12 cellular contexts compared by ENCODE assay signal in the genomic region with DNA sequence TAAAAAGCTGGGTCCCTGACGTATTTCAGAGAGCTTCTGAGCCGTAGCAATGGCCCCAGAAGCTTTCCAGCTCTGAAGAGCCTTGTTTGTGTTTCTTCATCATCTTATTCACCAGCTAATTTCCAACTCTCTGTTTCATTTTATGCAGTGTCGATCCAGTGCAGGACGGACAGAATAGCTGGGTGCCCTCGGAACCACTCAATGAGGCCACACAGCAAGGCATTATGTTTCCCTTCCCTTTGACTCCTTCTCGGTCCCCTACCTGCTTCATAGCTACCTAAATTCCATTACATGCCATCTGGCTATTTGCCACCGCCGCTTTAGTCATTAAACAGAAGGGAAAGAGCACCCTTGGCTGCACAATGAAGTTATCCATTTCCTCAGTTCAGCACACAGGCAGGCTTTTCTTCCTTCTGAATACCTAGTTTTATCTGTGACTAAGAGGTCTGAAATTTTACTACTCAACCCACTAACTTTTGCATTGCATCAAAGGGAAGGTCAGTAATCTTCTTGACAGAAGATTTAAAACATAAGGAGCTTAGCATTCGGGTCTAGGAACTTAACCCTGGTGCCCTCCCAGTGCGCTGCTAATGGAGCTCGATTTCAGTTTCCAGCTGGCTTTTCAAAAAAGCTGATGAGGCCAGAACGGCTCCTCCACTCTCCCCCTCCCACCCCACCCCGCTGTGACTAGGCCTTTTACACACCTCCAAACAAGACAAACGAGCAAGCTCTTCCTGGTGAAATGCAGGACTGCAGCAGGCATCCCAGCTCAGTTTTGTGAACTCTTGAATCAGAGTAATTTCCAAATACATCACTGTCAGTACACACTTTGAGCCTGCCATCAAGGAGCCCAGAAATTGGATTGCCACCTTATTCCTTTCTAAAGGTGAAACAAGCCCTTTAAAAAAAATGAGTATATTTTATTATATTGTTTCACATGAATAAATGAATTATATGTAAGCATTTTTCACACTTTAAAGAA.
A peak's percentile ranks its signal among the peaks of the same experiment; 100 is the strongest.
DNase-seq lines count a peak whose midpoint lies in the region; ATAC-seq and TF ChIP-seq lines count a peak whose summit lies in the region.
"Had no signal": no experiment of that assay in that cellular context is flagged by ENCODE, and none has a peak within 500 bp of the region (broad histone marks: within the 10 kb centered on the region; RNA-seq: fewer than 3 reads in every experiment).

No MANE protein-coding gene starts in this region.

- H3K9ac ChIP-seq in HUES64 (ENCODE audit: low read depth, low read length) = no peak overlapping the region

- no peak for TF ChIP-seq CTCF in lower lobe of right lung (IDR thresholded peaks at IDR 0.05)

- DNase-seq in NCI-H82 (lab: John Stamatoyannopoulos, UW) = peak; percentile 98
- DNase-seq in glomerular visceral epithelial cell (ENCODE audit: extremely low spot score) = peak; percentile 90
- DNase-seq in renal cortical epithelial cell (ENCODE audit: low read depth) = peak; percentile 97
- DNase-seq in lower lobe of right lung = no peak
- no peak for DNase-seq in medulla oblongata (ENCODE audit: extremely low spot score)
- DNase-seq: activated CD4-positive, alpha-beta memory T cell treated with anti-CD3 and anti-CD28 coated beads, Interleukin-2, amount 10 ng/mL, durations not matched to agents 7 days and 5 days; activated naive CD8-positive, alpha-beta T cell treated with anti-CD3 and anti-CD28 coated beads, Interleukin-2, amount 50 U/mL, for 24 hours; NCI-H1436 had no signal

- H3K27me3 ChIP-seq in HUES64 (ENCODE audit: insufficient read depth, low read length) = no peaks in the 10 kb centered on the region
- H3K27me3 ChIP-seq in lower lobe of right lung (ENCODE audit: low read depth) = no peaks in the 10 kb centered on the region

- ATAC-seq in GM21423 (IDR thresholded peaks at IDR 0.05; ENCODE audit: unreplicated experiment) = no peak
- no peak for ATAC-seq in lower lobe of right lung
- ATAC-seq: activated naive CD8-positive, alpha-beta T cell treated with anti-CD3 and anti-CD28 coated beads, Interleukin-2, amount 50 U/mL, for 24 hours; HCT116; left lobe of liver had no signal

- H3K36me3 ChIP-seq in HUES64 (ENCODE audit: insufficient read depth, low read length) (no peaks in the 10 kb centered on the region), lower lobe of right lung (no peaks in the 10 kb centered on the region)

- WGBS in HUES64 = 21% methylated on average over 14 of the region's 14 CpGs

- intact Hi-C loops in lower lobe of right lung (cut with DNase I) = no loop called here

- no peaks in the 10 kb centered on the region for H3K9me3 ChIP-seq in HUES64 (ENCODE audit: insufficient read depth, low read depth, low read length)
- H3K9me3 ChIP-seq in lower lobe of right lung = no peaks in the 10 kb centered on the region

- H3K4me1 ChIP-seq in HUES64 (ENCODE audit: insufficient read depth, low read length) (peaks cover 23% of the 10 kb centered on the region), lower lobe of right lung (no peaks in the 10 kb centered on the region)

- H3K4me3 ChIP-seq in HUES64 (ENCODE audit: low read length) (no peak overlapping the region), lower lobe of right lung (no peak overlapping the region)

- H3K27ac ChIP-seq in HUES64 (ENCODE audit: low read depth, low read length) (peak overlapping the region; percentile 49; the same call in 1 of the 2 replicates), lower lobe of right lung (no peak overlapping the region)

Comparison
In these comparisons a context has a peak if more than half of its experiments do, and no peak if none do; other contexts are left out.
1. DNase-seq: peak in NCI-H82 (single experiment), glomerular visceral epithelial cell (single experiment) and renal cortical epithelial cell (single experiment); none in lower lobe of right lung (single experiment) and medulla oblongata (single experiment).